20 cellular contexts compared by ENCODE assay signal in genomic region chr19:39533791-39534190, GRCh38. TPM values are rescaled to one million over a fixed set of nuclear protein-coding genes. Genes with fewer than 3 reads are reported as not detected.
A peak's percentile ranks its signal among the peaks of the same experiment; 100 is the strongest.
DNase-seq lines count a peak whose midpoint lies in the region; TF ChIP-seq lines count a peak whose summit lies in the region.
"Had no signal": no experiment of that assay in that cellular context is flagged by ENCODE, and none has a peak within 500 bp of the region (broad histone marks: within the 10 kb centered on the region; RNA-seq: fewer than 3 reads in every experiment).

No MANE protein-coding gene starts in this region.

- no peak overlapping the region for H2BK120ac ChIP-seq in mesenchymal stem cell (ENCODE audit: low read depth, low read length)

- H3K4me3 ChIP-seq in mesenchymal stem cell (ENCODE audit: insufficient read depth in 1 of 2, low read depth in 1 of 2, low read length in 2 of 2): no peak overlapping the region
- no peak overlapping the region for H3K4me3 ChIP-seq in sigmoid colon
- H3K4me3 ChIP-seq: BLaER1 had no signal

- TF ChIP-seq EP300 in sigmoid colon (IDR thresholded peaks at IDR 0.05): no peak

- TF ChIP-seq POLR2A in sigmoid colon (IDR thresholded peaks at IDR 0.05): no peak

- DNase-seq in mesenchymal stem cell (no peak), posterior vena cava (ENCODE audit: low spot score) (peak; percentile 45), sigmoid colon (peak; percentile 12), NCI-H2171 (lab: John Stamatoyannopoulos, UW) (no peak), H4 (ENCODE audit: low spot score) (no peak), NCI-H187 (lab: John Stamatoyannopoulos, UW) (no peak)
- DNase-seq: 8988T; ACHN; BE2C; C1 segment of cervical spinal cord; Calu3; CD4-positive, CD25-positive, alpha-beta regulatory T cell; CD8-positive, alpha-beta T cell; DMS79 treated with DMSO at 0.1 percent for 48 hours; GF-D8 had no signal

- TF ChIP-seq CTCF in sigmoid colon (IDR thresholded peaks at IDR 0.05): no peak

- H3K9ac ChIP-seq in mesenchymal stem cell (ENCODE audit: low read length): peak overlapping the region; percentile 40
- H3K9ac ChIP-seq: BLaER1 had no signal

- no peak overlapping the region for H3K14ac ChIP-seq in mesenchymal stem cell (ENCODE audit: low read length in 2 of 2)

- peaks cover 6% of the 10 kb centered on the region for H3K79me1 ChIP-seq in mesenchymal stem cell (replicated peaks; ENCODE audit: low read length, poor library complexity, severe bottlenecking)

- intact Hi-C loops in posterior vena cava (cut with DNase I): loop anchor here in 1 of 2 donors (5.0 kb wide), 1 partner anchor 86 kb away; the partner anchor contains the start of gene SUPT5H
- intact Hi-C loops in sigmoid colon (cut with DNase I): loop anchor here (2.0 to 5.0 kb wide), 5 partner anchors 36 to 406 kb away; partner anchors contain the start of genes DLL3, PAK4, SAMD4B and TIMM50

- H2AFZ ChIP-seq in mesenchymal stem cell (ENCODE audit: low read depth, low read length): no peak overlapping the region

- H2BK12ac ChIP-seq in mesenchymal stem cell (ENCODE audit: low read length in 2 of 2): no peak overlapping the region

- H3K4ac ChIP-seq in mesenchymal stem cell (ENCODE audit: low read depth in 1 of 2, low read length in 2 of 2): no peak overlapping the region

- H3K4me1 ChIP-seq in mesenchymal stem cell (ENCODE audit: control insufficient read depth, insufficient read depth, low read depth, low read length) (peaks cover 3% of the 10 kb centered on the region), sigmoid colon (peaks cover 0 to 40% (median 25%) of the 10 kb centered on the region in 4 donors)
- H3K4me1 ChIP-seq: BE2C had no signal

- H3K4me2 ChIP-seq in mesenchymal stem cell (ENCODE audit: low read length, poor library complexity, severe bottlenecking): no peak overlapping the region
- H3K4me2 ChIP-seq: BLaER1 had no signal

- H2BK5ac ChIP-seq in mesenchymal stem cell (ENCODE audit: low read depth, low read length, poor library complexity, severe bottlenecking): no peak overlapping the region

- H3K27me3 ChIP-seq in mesenchymal stem cell (ENCODE audit: control insufficient read depth in 1 of 2, insufficient read depth in 1 of 2, low read length in 2 of 2) (no peaks in the 10 kb centered on the region), sigmoid colon (no peaks in the 10 kb centered on the region)
- H3K27me3 ChIP-seq: BE2C, BLaER1 had no signal

- H4K8ac ChIP-seq in mesenchymal stem cell (ENCODE audit: low read length): no peak overlapping the region

- H4K91ac ChIP-seq in mesenchymal stem cell (ENCODE audit: low read length): no peak overlapping the region

- H2AK5ac ChIP-seq in mesenchymal stem cell (ENCODE audit: low read length, severe bottlenecking): no peak overlapping the region

- 84% methylated on average over 3 of the region's 3 CpGs for WGBS in mesenchymal stem cell
- WGBS in sigmoid colon, 2 donors: 66 to 78% methylated on average over 3 of the region's 3 CpGs

- H3K23ac ChIP-seq in mesenchymal stem cell (ENCODE audit: low read length in 2 of 2): no peak overlapping the region

- no peak overlapping the region for H3K18ac ChIP-seq in mesenchymal stem cell (ENCODE audit: low read depth in 1 of 2, low read length in 2 of 2)

- H3K9me3 ChIP-seq in mesenchymal stem cell (ENCODE audit: control insufficient read depth, low read length) (no peaks in the 10 kb centered on the region), sigmoid colon (no peaks in the 10 kb centered on the region)
- H3K9me3 ChIP-seq: BE2C, BLaER1, Caco-2 had no signal

- H3K36me3 ChIP-seq in mesenchymal stem cell (ENCODE audit: control insufficient read depth in 1 of 2, insufficient read depth in 2 of 2, low read depth in 1 of 2, low read length in 2 of 2) (peaks cover 0 to 3% of the 10 kb centered on the region in 2 experiments), sigmoid colon (no peaks in the 10 kb centered on the region)
- H3K36me3 ChIP-seq: BE2C had no signal

- no peak overlapping the region for H2BK15ac ChIP-seq in mesenchymal stem cell (ENCODE audit: low read depth, poor library complexity, severe bottlenecking)

- H3K27ac ChIP-seq in mesenchymal stem cell (ENCODE audit: low read length, poor library complexity, severe bottlenecking): no peak overlapping the region
- H3K27ac ChIP-seq in sigmoid colon: no peak overlapping the region
- H3K27ac ChIP-seq: BLaER1 had no signal

RNA-seq across cellular contexts. Expression of gene EID2B, which starts 1.1 kb away (rescaled TPM):
- polyA plus RNA-seq in mesenchymal stem cell (2013, experiment 1 of 2): 2.0 TPM
- 1.8 TPM for polyA plus RNA-seq in mesenchymal stem cell (2013, experiment 2 of 2)
- total RNA-seq in posterior vena cava (1 to 10 TPM; 2.4 to 2.9 TPM), sigmoid colon (1 to 10 TPM; 3.9 to 7.7 (median 5.3) TPM)
- polyA plus RNA-seq in sigmoid colon: 1 to 10 TPM in 2 of 3 donors, under 1 TPM in 1; 0.46 to 2.0 (median 1.8) TPM
- 3.2 and 3.3 TPM in 2 replicates for total RNA-seq in H4 (2014; rRNA removed; shearing (Covaris generic))

RNA-seq across cellular contexts. Expression of gene EID2, which starts 6.2 kb away (rescaled TPM):
- polyA plus RNA-seq in mesenchymal stem cell (2013, experiment 1 of 2): 17.2 TPM
- 18.1 TPM for polyA plus RNA-seq in mesenchymal stem cell (2013, experiment 2 of 2)
- total RNA-seq in posterior vena cava: 10 to 100 TPM; 12.9 to 13.0 TPM
- 10 to 100 TPM in 3 of 4 donors, 1 to 10 TPM in 1; 9.7 to 16.4 (median 13.2) TPM for total RNA-seq in sigmoid colon
- polyA plus RNA-seq in sigmoid colon: 10 to 100 TPM in 1 of 3 donors, 1 to 10 TPM in 2; 7.6 to 10.7 (median 8.4) TPM
- total RNA-seq in H4 (2014; rRNA removed; shearing (Covaris generic)): 10.8 and 11.5 TPM in 2 replicates

RNA-seq across cellular contexts. Expression of gene SELENOV, which starts 18.9 kb away (rescaled TPM):
- not detected for polyA plus RNA-seq in mesenchymal stem cell (2013, experiment 1 of 2)
- polyA plus RNA-seq in mesenchymal stem cell (2013, experiment 2 of 2): not detected
- total RNA-seq in posterior vena cava (not detected), sigmoid colon (not detected)
- polyA plus RNA-seq in sigmoid colon: not detected
- not detected in 2 replicates for total RNA-seq in H4 (2014; rRNA removed; shearing (Covaris generic))
- total RNA-seq: A673; Calu3; CD4-positive, CD25-positive, alpha-beta regulatory T cell; CD8-positive, alpha-beta T cell had no signal
- polyA plus RNA-seq: AG04450; CD14-positive monocyte; CD4-positive, CD25-positive, alpha-beta regulatory T cell had no signal

RNA-seq across cellular contexts. Expression of gene DLL3, which starts 35.0 kb away (rescaled TPM):
- polyA plus RNA-seq in mesenchymal stem cell (2013, experiment 1 of 2): 0.65 TPM
- 0.78 TPM for polyA plus RNA-seq in mesenchymal stem cell (2013, experiment 2 of 2)
- total RNA-seq in posterior vena cava (not detected), sigmoid colon (under 1 TPM in 1 of 4 donors, not detected in 3; 0.36 TPM)
- polyA plus RNA-seq in sigmoid colon: under 1 TPM in 1 of 3 donors, not detected in 2; 0.17 TPM
- 2.0 and 2.2 TPM in 2 replicates for total RNA-seq in H4 (2014; rRNA removed; shearing (Covaris generic))
- polyA plus RNA-seq: CD14-positive monocyte had no signal

RNA-seq across cellular contexts. Expression of gene TIMM50, which starts 53.2 kb away (rescaled TPM):
- 57.0 TPM for polyA plus RNA-seq in mesenchymal stem cell (2013, experiment 1 of 2)
- 58.8 TPM for polyA plus RNA-seq in mesenchymal stem cell (2013, experiment 2 of 2)
- 10 to 100 TPM; 44.5 to 45.5 TPM for total RNA-seq in posterior vena cava
- total RNA-seq in sigmoid colon: 10 to 100 TPM; 42.1 to 54.4 (median 46.8) TPM
- 10 to 100 TPM; 26.4 to 54.9 (median 37.9) TPM for polyA plus RNA-seq in sigmoid colon
- 91.9 and 122 TPM in 2 replicates for total RNA-seq in H4 (2014; rRNA removed; shearing (Covaris generic))

Comparison
In these comparisons a context has a peak if more than half of its experiments do, and no peak if none do; other contexts are left out.
1. DNase-seq: peak in posterior vena cava (single experiment) and sigmoid colon (single experiment); none in mesenchymal stem cell (single experiment), NCI-H2171 (single experiment), H4 (single experiment) and NCI-H187 (0 of 2).